In the genomic region with DNA sequence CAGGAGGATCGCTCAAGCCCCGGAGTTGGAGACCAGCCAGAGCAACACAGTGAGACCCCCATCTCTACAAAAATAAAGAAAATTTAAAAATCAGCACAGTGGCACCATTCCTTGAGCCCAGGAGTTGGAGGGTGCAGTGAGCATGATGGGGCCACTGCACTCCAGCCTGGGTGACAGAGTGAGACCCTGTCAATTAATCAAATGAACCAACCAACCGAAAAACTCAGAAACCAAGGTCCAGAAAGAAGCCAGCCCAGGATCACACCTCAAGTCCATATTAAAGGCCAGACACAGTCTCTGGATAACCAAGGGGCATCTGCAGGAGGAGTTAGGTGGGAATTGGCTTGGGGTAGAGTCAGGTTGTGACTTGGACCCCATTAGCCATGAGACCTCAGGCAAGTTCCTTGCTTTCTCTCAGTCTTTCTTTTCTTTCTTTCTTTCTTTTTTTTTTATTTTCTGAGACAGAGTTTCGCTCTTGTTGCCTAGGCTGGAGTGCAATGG, we compare ENCODE assay signal across 8 cellular contexts. TPM values are rescaled to one million over a fixed set of nuclear protein-coding genes. Genes with fewer than 3 reads are reported as not detected.
DNase-seq lines count a peak whose midpoint lies in the region; ATAC-seq lines count a peak whose summit lies in the region.

No MANE protein-coding gene starts in this region.

- H3K9me3 ChIP-seq in HUES6 (ENCODE audit: control insufficient read depth, insufficient read depth, low read depth, low read length), result no peaks in the 10 kb centered on the region
- H3K9me3 ChIP-seq in adipocyte (ENCODE audit: control insufficient read depth, low read length), result no peaks in the 10 kb centered on the region
- H3K9me3 ChIP-seq in subcutaneous abdominal adipose tissue (ENCODE audit: control insufficient read depth in 5 of 5, low read length in 5 of 5), result no peaks in the 10 kb centered on the region

- H3K4me3 Mint-ChIP-seq in immature natural killer cell, result peak overlapping the region; percentile 85 to 90 (median 88)

- H3K9me3 Mint-ChIP-seq in immature natural killer cell, result no peaks in the 10 kb centered on the region

- H3K27me3 ChIP-seq in HUES6 (ENCODE audit: control insufficient read depth, insufficient read depth, low read length) (no peaks in the 10 kb centered on the region), adipocyte (replicated peaks; ENCODE audit: control insufficient read depth, insufficient read depth, low read length) (no peaks in the 10 kb centered on the region), subcutaneous abdominal adipose tissue (ENCODE audit: control insufficient read depth in 5 of 5, insufficient read depth in 4 of 5, low read length in 5 of 5) (no peaks in the 10 kb centered on the region)

- no peaks in the 10 kb centered on the region for H3K36me3 Mint-ChIP-seq in immature natural killer cell

- H3K4me1 Mint-ChIP-seq in immature natural killer cell, result peaks cover 15 to 23% of the 10 kb centered on the region in 2 donors

- peak overlapping the region; percentile 82 to 93 (median 91) for H3K27ac Mint-ChIP-seq in immature natural killer cell

- H3K4me3 ChIP-seq in HUES6 (ENCODE audit: low read depth, low read length), result peak overlapping the region; percentile 95
- peak overlapping the region; percentile 88 for H3K4me3 ChIP-seq in adipocyte (ENCODE audit: low read length)
- H3K4me3 ChIP-seq in subcutaneous abdominal adipose tissue (ENCODE audit: low read depth in 1 of 5, low read length in 5 of 5), result peak overlapping the region; percentile 77 to 94 (median 89)

- ATAC-seq in GM18907 (IDR thresholded peaks at IDR 0.05; ENCODE audit: unreplicated experiment) (no peak), GM21786 (IDR thresholded peaks at IDR 0.05; ENCODE audit: unreplicated experiment) (no peak), HG02885 (IDR thresholded peaks at IDR 0.05; ENCODE audit: poor library complexity, unreplicated experiment) (no peak)

- H3K4me1 ChIP-seq in HUES6 (ENCODE audit: control insufficient read depth, insufficient read depth, low read length), result peaks cover 16% of the 10 kb centered on the region
- H3K4me1 ChIP-seq in adipocyte (ENCODE audit: control insufficient read depth, insufficient read depth, low read length), result peaks cover 17% of the 10 kb centered on the region
- peaks cover 6 to 48% (median 37%) of the 10 kb centered on the region in 5 donors for H3K4me1 ChIP-seq in subcutaneous abdominal adipose tissue (ENCODE audit: control insufficient read depth in 5 of 5, insufficient read depth in 5 of 5, low read length in 5 of 5)

- DNase-seq in adipocyte (ENCODE audit: low read depth) (no peak), immature natural killer cell (no peak), glomerular visceral epithelial cell (ENCODE audit: extremely low spot score) (no peak)

- H3K36me3 ChIP-seq in HUES6 (ENCODE audit: control insufficient read depth, insufficient read depth, low read length), result no peaks in the 10 kb centered on the region
- H3K36me3 ChIP-seq in adipocyte (ENCODE audit: control insufficient read depth, insufficient read depth, low read length, severe bottlenecking), result no peaks in the 10 kb centered on the region
- H3K36me3 ChIP-seq in subcutaneous abdominal adipose tissue (ENCODE audit: control insufficient read depth in 5 of 5, insufficient read depth in 5 of 5, low read length in 5 of 5), result no peaks in the 10 kb centered on the region

- H3K27ac ChIP-seq in HUES6 (ENCODE audit: low read depth, low read length), result 0 out of 2 replicates have a peak overlapping the region, but pooled peaks have one; percentile 24
- peak overlapping the region; percentile 75 for H3K27ac ChIP-seq in subcutaneous abdominal adipose tissue (ENCODE audit: low read depth, low read length)

- peak overlapping the region; percentile 81 for H3K9ac ChIP-seq in HUES6 (ENCODE audit: low read length)
- H3K9ac ChIP-seq in adipocyte (ENCODE audit: low read length), result peak overlapping the region; percentile 90
- peak overlapping the region; percentile 75 to 92 (median 89) for H3K9ac ChIP-seq in subcutaneous abdominal adipose tissue (ENCODE audit: low read length in 5 of 5)

- peaks cover 0 to 8% (median 6%) of the 10 kb centered on the region in 3 donors for H3K27me3 Mint-ChIP-seq in immature natural killer cell (ENCODE audit: low read depth in 3 of 3)

RNA-seq across cellular contexts. Expression of a gene that starts 2.4 kb away (rescaled TPM):
- polyA plus RNA-seq in immature natural killer cell, result 1 to 10 TPM in 1 of 3 donors, under 1 TPM in 1, not detected in 1; 0.99 to 1.9 TPM

RNA-seq across cellular contexts. Expression of a gene that starts 6.8 kb away (rescaled TPM):
- 100 to 1,000 TPM in 1 of 3 donors, 10 to 100 TPM in 2; 54.1 to 136 (median 72.5) TPM for polyA plus RNA-seq in immature natural killer cell

RNA-seq across cellular contexts. Expression of a gene that starts 11.7 kb away (rescaled TPM):
- 10 to 100 TPM; 25.0 to 41.0 (median 30.5) TPM for polyA plus RNA-seq in immature natural killer cell

RNA-seq across cellular contexts. Expression of a gene that starts 19.1 kb away (rescaled TPM):
- 10 to 100 TPM; 28.1 to 43.5 (median 33.6) TPM for polyA plus RNA-seq in immature natural killer cell

RNA-seq across cellular contexts. Expression of a gene that starts 22.4 kb away (rescaled TPM):
- polyA plus RNA-seq in immature natural killer cell, result 1 to 10 TPM in 2 of 3 donors, under 1 TPM in 1; 0.91 to 3.0 (median 1.5) TPM
